ENCODE assay signal across 1 cellular context in the genomic region with DNA sequence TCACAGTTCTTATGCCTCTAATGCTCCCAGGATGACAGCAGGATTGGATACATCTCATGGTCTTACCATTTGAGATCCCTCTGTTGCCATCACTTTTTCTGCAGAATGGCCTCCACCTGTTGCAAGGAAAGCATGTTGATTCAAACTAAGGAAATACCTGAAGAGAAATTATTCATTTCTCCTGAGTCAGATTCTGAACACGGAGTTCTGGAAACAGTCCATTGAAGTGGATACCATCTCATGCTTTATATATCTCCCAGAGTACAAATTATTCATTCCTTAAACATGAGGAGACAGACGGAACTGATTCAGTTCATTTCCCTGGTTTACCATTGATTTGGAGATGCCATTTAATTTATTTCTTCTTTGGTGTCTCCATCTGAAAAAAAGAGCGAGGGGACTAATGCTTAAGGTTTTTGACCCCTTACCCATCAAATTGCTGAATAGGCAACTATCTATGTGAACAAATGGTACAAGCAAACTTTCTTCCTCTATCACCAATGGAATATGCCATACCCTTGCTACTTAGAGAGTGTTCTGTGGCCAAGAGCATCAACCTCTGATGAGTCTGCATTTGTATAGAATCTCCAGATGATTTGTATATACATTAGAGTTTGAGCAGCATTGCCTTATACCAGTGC.
TF ChIP-seq lines count a peak whose summit lies in the region.

No MANE protein-coding gene starts in this region.

TF ChIP-seq in HepG2, 621 proteins besides CTCF, POLR2A, EP300 and RAD21 (continued from another document):
- peak; percentile 48; the same call in 1 of the 2 replicates for TF ChIP-seq MAFF (IDR thresholded peaks at IDR 0.05; ENCODE audit: low read depth, low read length)
- peak; percentile 46 to 72; a peak in 3 of 4 replicates for TF ChIP-seq MAFK (conservative IDR thresholded peaks at IDR 0.05 in 1 of 2, IDR thresholded peaks at IDR 0.05 in 1 of 2; ENCODE audit: low read length in 2 of 2)
TF ChIP-seq in HepG2: peak in this region for 2.
